ENCODE assay signal across 34 cellular contexts in the genomic region with DNA sequence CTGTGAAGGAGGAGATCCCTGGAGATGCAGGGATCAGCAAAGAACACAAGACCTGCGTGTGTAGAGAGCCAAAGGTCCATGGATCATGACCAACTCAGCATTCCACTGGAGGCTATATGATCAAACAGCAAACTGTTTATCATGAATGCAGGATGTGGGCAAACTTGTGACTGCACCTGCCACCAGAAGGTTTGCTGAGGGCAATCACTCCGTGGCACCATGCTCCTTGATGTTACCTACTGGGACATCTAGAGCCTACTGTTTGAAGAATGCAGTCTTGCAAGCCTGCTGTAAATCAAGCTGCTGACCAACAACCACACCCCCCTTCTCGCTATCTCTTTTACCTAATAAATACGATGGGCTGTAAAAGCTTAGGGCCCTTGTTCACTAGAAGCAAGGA. TPM values are rescaled to one million over a fixed set of nuclear protein-coding genes. Genes with fewer than 3 reads are reported as not detected.
"Had no signal": no experiment of that assay in that cellular context is flagged by ENCODE, and none has a peak within 500 bp of the region (broad histone marks: within the 10 kb centered on the region; RNA-seq: fewer than 3 reads in every experiment).

No MANE protein-coding gene starts in this region.

- H3K27ac ChIP-seq: adrenal gland, ascending aorta, cardiac muscle cell, VCaP had no signal

- DNase-seq: activated B cell treated with CpG ODN at 0.5 μM for 24 hours; activated CD4-positive, alpha-beta memory T cell treated with anti-CD3 and anti-CD28 coated beads for 36 hours; activated CD4-positive, alpha-beta T cell treated with anti-CD3 and anti-CD28 coated beads for 4 hours; activated CD4-positive, alpha-beta T cell treated with anti-CD3 and anti-CD28 coated beads, Interleukin-2, amount 10 ng/mL, durations not matched to agents 24 days and 14 days; activated CD4-positive, alpha-beta T cell treated with anti-CD3 and anti-CD28 coated beads, Interleukin-2, amount 50 U/mL, for 1 hour; activated CD4-positive, alpha-beta T cell treated with anti-CD3 and anti-CD28 coated beads, Interleukin-2, amount 50 U/mL, for 4 hours; activated CD4-positive, CD25-positive, alpha-beta regulatory T cell treated with anti-CD3 and anti-CD28 coated beads, Interleukin-2, amount 50 U/mL, for 72 hours; activated CD8-positive, alpha-beta memory T cell treated with anti-CD3 and anti-CD28 coated beads, Interleukin-2, amount 50 U/mL, for 4 hours; activated CD8-positive, alpha-beta T cell treated with anti-CD3 and anti-CD28 coated beads for 36 hours; activated effector memory CD4-positive, alpha-beta T cell treated with anti-CD3 and anti-CD28 coated beads, Interleukin-2, amount 50 U/mL, for 16 hours; activated gamma-delta T cell treated with Interleukin-2 at 50 U/mL for 16 hours; activated naive CD4-positive, alpha-beta T cell; activated naive CD4-positive, alpha-beta T cell treated with anti-CD3 and anti-CD28 coated beads for 36 hours; activated naive CD4-positive, alpha-beta T cell treated with anti-CD3 and anti-CD28 coated beads, Interleukin-2, amount 50 U/mL, for 16 hours; activated naive CD8-positive, alpha-beta T cell treated with anti-CD3 and anti-CD28 coated beads for 36 hours; activated T-cell treated with anti-CD3 and anti-CD28 coated beads for 4 hours; activated T-cell treated with anti-CD3 and anti-CD28 coated beads, Interleukin-2, amount 50 U/mL, for 1 hour; activated T-cell treated with anti-CD3 and anti-CD28 coated beads, Interleukin-2, amount 50 U/mL, for 4 hours; activated T-cell treated with anti-CD3 and anti-CD28 coated beads, Interleukin-2, amount 50 U/mL, for 72 hours; adrenal gland; amniotic stem cell; caudate nucleus; cerebellar nuclear complex; T-helper 1 cell; T-helper 2 cell; T-helper 9 cell had no signal

- H3K36me3 ChIP-seq: adrenal gland, ascending aorta, cardiac muscle cell had no signal

- H3K4me3 ChIP-seq: adrenal gland, ascending aorta, cardiac muscle cell had no signal

- H3K27me3 ChIP-seq: ascending aorta, cardiac muscle cell had no signal

- ATAC-seq: activated CD8-positive, alpha-beta T cell treated with anti-CD3 and anti-CD28 coated beads for 36 hours; activated naive CD4-positive, alpha-beta T cell treated with anti-CD3 and anti-CD28 coated beads, Interleukin-2, amount 50 U/mL, for 72 hours; activated T-cell treated with anti-CD3 and anti-CD28 coated beads, Interleukin-2, amount 50 U/mL, for 4 hours; activated T-cell treated with anti-CD3 and anti-CD28 coated beads, Interleukin-2, amount 50 U/mL, for 72 hours; activated T-helper 17 cell treated with anti-CD3 and anti-CD28 coated beads, Interleukin-2, amount 50 U/mL, for 72 hours had no signal

- H3K4me1 ChIP-seq: adrenal gland, ascending aorta had no signal

RNA-seq across cellular contexts. Expression of a gene that starts 9.7 kb away (rescaled TPM):
- total RNA-seq: activated B cell treated with CpG ODN at 0.5 μM for 24 hours; activated CD4-positive, alpha-beta memory T cell treated with anti-CD3 and anti-CD28 coated beads for 36 hours; activated CD4-positive, alpha-beta T cell treated with anti-CD3 and anti-CD28 coated beads, Interleukin-2, amount 10 ng/mL, durations not matched to agents 24 days and 14 days; activated CD8-positive, alpha-beta memory T cell treated with anti-CD3 and anti-CD28 coated beads for 36 hours; activated CD8-positive, alpha-beta T cell treated with anti-CD3 and anti-CD28 coated beads for 36 hours; activated naive CD4-positive, alpha-beta T cell treated with anti-CD3 and anti-CD28 coated beads for 36 hours; activated naive CD4-positive, alpha-beta T cell treated with anti-CD3 and anti-CD28 coated beads, Interleukin-2, amount 50 U/mL, for 72 hours; activated naive CD8-positive, alpha-beta T cell treated with anti-CD3 and anti-CD28 coated beads for 36 hours; activated T-cell treated with anti-CD3 and anti-CD28 coated beads, Interleukin-2, amount 50 U/mL, for 4 hours; activated T-cell treated with anti-CD3 and anti-CD28 coated beads, Interleukin-2, amount 50 U/mL, for 72 hours; activated T-helper 1 cell treated with anti-CD3 and anti-CD28 coated beads, Interleukin-12 subunit alpha, Interleukin-12 subunit beta, Interleukin-2, Interleukin-4 antibody, amounts not matched to agents 30 ng/mL and 10 ng/mL and 1 ng/mL, durations not matched to agents 14 hours and 24 hours and 36 hours; activated T-helper 17 cell treated with anti-CD3 and anti-CD28 coated beads, Interleukin-2, amount 50 U/mL, for 72 hours; ascending aorta; bronchial epithelial cell; cardiac muscle cell had no signal

RNA-seq across cellular contexts. Expression of a gene that starts 18.3 kb away (rescaled TPM):
- total RNA-seq: activated B cell treated with CpG ODN at 0.5 μM for 24 hours; activated CD4-positive, alpha-beta memory T cell treated with anti-CD3 and anti-CD28 coated beads for 36 hours; activated CD4-positive, alpha-beta T cell treated with anti-CD3 and anti-CD28 coated beads, Interleukin-2, amount 10 ng/mL, durations not matched to agents 24 days and 14 days; activated CD8-positive, alpha-beta memory T cell treated with anti-CD3 and anti-CD28 coated beads for 36 hours; activated CD8-positive, alpha-beta T cell treated with anti-CD3 and anti-CD28 coated beads for 36 hours; activated naive CD4-positive, alpha-beta T cell treated with anti-CD3 and anti-CD28 coated beads for 36 hours; activated naive CD4-positive, alpha-beta T cell treated with anti-CD3 and anti-CD28 coated beads, Interleukin-2, amount 50 U/mL, for 72 hours; activated naive CD8-positive, alpha-beta T cell treated with anti-CD3 and anti-CD28 coated beads for 36 hours; activated T-cell treated with anti-CD3 and anti-CD28 coated beads, Interleukin-2, amount 50 U/mL, for 4 hours; activated T-cell treated with anti-CD3 and anti-CD28 coated beads, Interleukin-2, amount 50 U/mL, for 72 hours; activated T-helper 1 cell treated with anti-CD3 and anti-CD28 coated beads, Interleukin-12 subunit alpha, Interleukin-12 subunit beta, Interleukin-2, Interleukin-4 antibody, amounts not matched to agents 30 ng/mL and 10 ng/mL and 1 ng/mL, durations not matched to agents 14 hours and 24 hours and 36 hours; activated T-helper 17 cell treated with anti-CD3 and anti-CD28 coated beads, Interleukin-2, amount 50 U/mL, for 72 hours; adrenal gland; ascending aorta; bronchial epithelial cell; cardiac muscle cell had no signal

RNA-seq across cellular contexts. Expression of a gene that starts 43.2 kb away (rescaled TPM):
- total RNA-seq: activated B cell treated with CpG ODN at 0.5 μM for 24 hours; activated CD4-positive, alpha-beta memory T cell treated with anti-CD3 and anti-CD28 coated beads for 36 hours; activated CD4-positive, alpha-beta T cell treated with anti-CD3 and anti-CD28 coated beads, Interleukin-2, amount 10 ng/mL, durations not matched to agents 24 days and 14 days; activated CD8-positive, alpha-beta memory T cell treated with anti-CD3 and anti-CD28 coated beads for 36 hours; activated CD8-positive, alpha-beta T cell treated with anti-CD3 and anti-CD28 coated beads for 36 hours; activated naive CD4-positive, alpha-beta T cell treated with anti-CD3 and anti-CD28 coated beads for 36 hours; activated naive CD4-positive, alpha-beta T cell treated with anti-CD3 and anti-CD28 coated beads, Interleukin-2, amount 50 U/mL, for 72 hours; activated naive CD8-positive, alpha-beta T cell treated with anti-CD3 and anti-CD28 coated beads for 36 hours; activated T-cell treated with anti-CD3 and anti-CD28 coated beads, Interleukin-2, amount 50 U/mL, for 4 hours; activated T-cell treated with anti-CD3 and anti-CD28 coated beads, Interleukin-2, amount 50 U/mL, for 72 hours; activated T-helper 1 cell treated with anti-CD3 and anti-CD28 coated beads, Interleukin-12 subunit alpha, Interleukin-12 subunit beta, Interleukin-2, Interleukin-4 antibody, amounts not matched to agents 30 ng/mL and 10 ng/mL and 1 ng/mL, durations not matched to agents 14 hours and 24 hours and 36 hours; activated T-helper 17 cell treated with anti-CD3 and anti-CD28 coated beads, Interleukin-2, amount 50 U/mL, for 72 hours; adrenal gland; ascending aorta; bronchial epithelial cell; cardiac muscle cell had no signal

RNA-seq across cellular contexts. Expression of a gene that starts 47.2 kb away (rescaled TPM):
- total RNA-seq: activated B cell treated with CpG ODN at 0.5 μM for 24 hours; activated CD4-positive, alpha-beta memory T cell treated with anti-CD3 and anti-CD28 coated beads for 36 hours; activated CD4-positive, alpha-beta T cell treated with anti-CD3 and anti-CD28 coated beads, Interleukin-2, amount 10 ng/mL, durations not matched to agents 24 days and 14 days; activated CD8-positive, alpha-beta memory T cell treated with anti-CD3 and anti-CD28 coated beads for 36 hours; activated CD8-positive, alpha-beta T cell treated with anti-CD3 and anti-CD28 coated beads for 36 hours; activated naive CD4-positive, alpha-beta T cell treated with anti-CD3 and anti-CD28 coated beads for 36 hours; activated naive CD4-positive, alpha-beta T cell treated with anti-CD3 and anti-CD28 coated beads, Interleukin-2, amount 50 U/mL, for 72 hours; activated naive CD8-positive, alpha-beta T cell treated with anti-CD3 and anti-CD28 coated beads for 36 hours; activated T-cell treated with anti-CD3 and anti-CD28 coated beads, Interleukin-2, amount 50 U/mL, for 4 hours; activated T-cell treated with anti-CD3 and anti-CD28 coated beads, Interleukin-2, amount 50 U/mL, for 72 hours; activated T-helper 1 cell treated with anti-CD3 and anti-CD28 coated beads, Interleukin-12 subunit alpha, Interleukin-12 subunit beta, Interleukin-2, Interleukin-4 antibody, amounts not matched to agents 30 ng/mL and 10 ng/mL and 1 ng/mL, durations not matched to agents 14 hours and 24 hours and 36 hours; activated T-helper 17 cell treated with anti-CD3 and anti-CD28 coated beads, Interleukin-2, amount 50 U/mL, for 72 hours; adrenal gland; ascending aorta; bronchial epithelial cell; cardiac muscle cell had no signal
